Comparison of ENCODE assay signal across 28 cellular contexts in the genomic region with DNA sequence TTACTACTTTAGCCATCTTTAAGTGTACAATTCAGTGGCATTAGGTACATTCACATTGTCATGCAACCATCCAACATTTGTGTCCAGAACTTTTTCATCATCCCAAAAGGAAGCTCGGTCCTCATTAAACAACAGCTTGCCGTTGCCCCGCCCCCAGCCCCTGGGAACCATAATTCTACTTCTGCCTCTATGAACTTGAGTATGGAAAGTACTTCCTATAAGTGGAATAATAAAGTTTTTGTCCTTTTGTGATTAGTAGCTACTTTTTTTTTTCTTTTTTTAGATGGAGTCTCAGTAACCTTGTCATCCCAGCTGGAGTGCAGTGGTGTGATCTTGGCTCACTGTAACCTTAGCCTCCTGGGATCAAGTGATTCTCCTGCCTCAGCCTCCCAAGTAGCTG. TPM values are rescaled to one million over a fixed set of nuclear protein-coding genes. Genes with fewer than 3 reads are reported as not detected.
"Had no signal": no experiment of that assay in that cellular context is flagged by ENCODE, and none has a peak within 500 bp of the region (broad histone marks: within the 10 kb centered on the region; RNA-seq: fewer than 3 reads in every experiment).

No MANE protein-coding gene starts in this region.

- H3K4me1 ChIP-seq: foreskin keratinocyte had no signal

- H3K9me3 ChIP-seq: ascending aorta, breast epithelium, esophagus muscularis mucosa, gastrocnemius medialis had no signal

- H3K27me3 ChIP-seq: ascending aorta, breast epithelium, cardiac muscle cell had no signal

- DNase-seq: activated CD4-positive, alpha-beta memory T cell treated with anti-CD3 and anti-CD28 coated beads, Interleukin-2, amount 10 ng/mL, durations not matched to agents 7 days and 5 days; activated CD4-positive, alpha-beta T cell treated with anti-CD3 and anti-CD28 coated beads for 36 hours; activated CD4-positive, alpha-beta T cell treated with anti-CD3 and anti-CD28 coated beads, Interleukin-2, amount 10 ng/mL, durations not matched to agents 7 days and 5 days; activated CD4-positive, alpha-beta T cell treated with anti-CD3 and anti-CD28 coated beads, Interleukin-2, amount 50 U/mL, for 4 hours; activated CD4-positive, CD25-positive, alpha-beta regulatory T cell; activated CD8-positive, alpha-beta memory T cell treated with anti-CD3 and anti-CD28 coated beads, Interleukin-2, amount 50 U/mL, for 48 hours; activated gamma-delta T cell; activated naive CD4-positive, alpha-beta T cell; activated naive CD4-positive, alpha-beta T cell treated with anti-CD3 and anti-CD28 coated beads, Interleukin-2, amount 10 ng/mL, durations not matched to agents 7 days and 5 days; activated T-cell treated with anti-CD3 and anti-CD28 coated beads for 4 hours; activated T-cell treated with anti-CD3 and anti-CD28 coated beads, Interleukin-2, amount 50 U/mL, for 72 hours; central memory CD4-positive, alpha-beta T cell; cerebellar nuclear complex; cortex of kidney; dermis blood vessel endothelial cell; effector CD4-positive, alpha-beta T cell; effector memory CD8-positive, alpha-beta T cell; erythroblast; foreskin keratinocyte; gastrocnemius medialis; T-helper 2 cell had no signal

- ATAC-seq: activated CD4-positive, alpha-beta T cell treated with anti-CD3 and anti-CD28 coated beads for 36 hours; activated naive CD4-positive, alpha-beta T cell treated with anti-CD3 and anti-CD28 coated beads, Interleukin-2, amount 50 U/mL, for 72 hours; activated T-cell treated with anti-CD3 and anti-CD28 coated beads, Interleukin-2, amount 50 U/mL, for 72 hours; effector memory CD8-positive, alpha-beta T cell; foreskin keratinocyte; gastrocnemius medialis had no signal

- H3K4me3 ChIP-seq: ascending aorta, breast epithelium, cardiac muscle cell, esophagus muscularis mucosa, gastrocnemius medialis had no signal

- H3K36me3 ChIP-seq: ascending aorta, breast epithelium, cardiac muscle cell, gastrocnemius medialis had no signal

- H3K27ac ChIP-seq: ascending aorta, breast epithelium, cardiac muscle cell, esophagus muscularis mucosa, foreskin keratinocyte, gastrocnemius medialis had no signal

RNA-seq across cellular contexts. Expression of gene OBP2B, which starts 50.4 kb away (rescaled TPM):
- total RNA-seq: activated CD4-positive, alpha-beta memory T cell treated with anti-CD3 and anti-CD28 coated beads, Interleukin-2, amount 10 ng/mL, durations not matched to agents 7 days and 5 days; activated CD4-positive, alpha-beta T cell treated with anti-CD3 and anti-CD28 coated beads for 36 hours; activated CD4-positive, alpha-beta T cell treated with anti-CD3 and anti-CD28 coated beads, Interleukin-2, amount 10 ng/mL, durations not matched to agents 7 days and 5 days; activated naive CD4-positive, alpha-beta T cell treated with anti-CD3 and anti-CD28 coated beads, Interleukin-2, amount 50 U/mL, for 72 hours; activated naive CD8-positive, alpha-beta T cell treated with anti-CD3 and anti-CD28 coated beads, Interleukin-2, amount 10 ng/mL, durations not matched to agents 7 days and 5 days; activated T-cell treated with anti-CD3 and anti-CD28 coated beads, Interleukin-2, amount 50 U/mL, for 72 hours; ascending aorta; cardiac muscle cell; dermis blood vessel endothelial cell; esophagus muscularis mucosa; foreskin keratinocyte; gastrocnemius medialis; T-helper 1 cell treated with Interleukin-12 subunit alpha and Interleukin-12 subunit beta and Interleukin-4 antibody, amounts not matched to agents 30 ng/mL and 1 ng/mL, for 36 hours had no signal
- polyA plus RNA-seq: foreskin keratinocyte had no signal
